8 cellular contexts compared by ENCODE assay signal in genomic region chr9:91714020-91714721, GRCh38.
DNase-seq lines count a peak whose midpoint lies in the region; ATAC-seq, FAIRE-seq and TF ChIP-seq lines count a peak whose summit lies in the region.

No MANE protein-coding gene starts in this region.

- FAIRE-seq in GM12878 (lab: Jason Lieb, UNC), result no peak

- H3K36me3 ChIP-seq in MM.1S (replicated peaks; ENCODE audit: insufficient read depth, low read length) (no peaks in the 10 kb centered on the region), GM12878 (ENCODE audit: control insufficient read depth in 2 of 2, insufficient read depth in 2 of 2, low read length in 1 of 2) (no peaks in the 10 kb centered on the region), suprapubic skin (no peaks in the 10 kb centered on the region)

- H3K4me2 ChIP-seq in MM.1S (ENCODE audit: low read depth, low read length), result peak overlapping the region; percentile 21; the same call in 1 of the 2 replicates
- peak overlapping the region; percentile 61 for H3K4me2 ChIP-seq in GM12878 (ENCODE audit: control insufficient read depth, insufficient read depth)

- DNase-seq in activated CD4-positive, alpha-beta T cell treated with anti-CD3 and anti-CD28 coated beads for 48 hours, result peak; percentile 38
- DNase-seq in activated CD4-positive, alpha-beta T cell treated with anti-CD3 and anti-CD28 coated beads, Interleukin-2, amount 50 U/mL, for 4 hours, result no peak
- peak; percentile 44 for DNase-seq in MM.1S
- DNase-seq in GM12878 (ENCODE audit: low read depth, low spot score), result no peak
- peak; percentile 40 for DNase-seq in iris pigment epithelial cell (ENCODE audit: low read depth)
- peak in 1 of 2 donors; percentile 68 for DNase-seq in suprapubic skin (ENCODE audit: low spot score in 2 of 2)
- DNase-seq in NCI-H146 treated with DMSO at 0.1 percent for 48 hours (lab: John Stamatoyannopoulos, UW; ENCODE audit: unreplicated experiment), result no peak

- 8% methylated on average over 30 of the region's 37 CpGs for WGBS in GM12878 (ENCODE audit: insufficient coverage, insufficient replicate concordance, low lambda C conversion rate, missing lambda C conversion rate)
- 10% methylated on average over 29 of the region's 37 CpGs for WGBS in suprapubic skin

- H2AFZ ChIP-seq in MM.1S (ENCODE audit: low read length), result no peak overlapping the region
- H2AFZ ChIP-seq in GM12878 (ENCODE audit: control insufficient read depth, low read depth, low read length), result peak overlapping the region; percentile 25; the same call in 1 of the 2 replicates

- ATAC-seq in GM12878, result peak; percentile 69
- ATAC-seq in HG02884 (IDR thresholded peaks at IDR 0.05; ENCODE audit: unreplicated experiment), result no peak

- CTCF ChIA-PET in GM12878 (lab: Yijun Ruan, JAX), result no interaction called here

- SMC1A ChIA-PET in GM12878 (lab: Charles Lee; ENCODE audit: uncharacterized antibody, unreplicated experiment), result no interaction called here

- H3K27ac ChIP-seq in MM.1S (ENCODE audit: low read length) (no peak overlapping the region), GM12878 (ENCODE audit: control insufficient read depth, insufficient read depth) (no peak overlapping the region), suprapubic skin (no peak overlapping the region)

- intact Hi-C loops in GM12878 (cut with micrococcal nuclease; ENCODE audit: unreplicated experiment), result no loop called here

- H3K4me3 ChIP-seq in MM.1S (ENCODE audit: low read length) (peak overlapping the region; percentile 46), GM12878 (peak overlapping the region; percentile 61; the same call in 1 of the 2 replicates), suprapubic skin (peak overlapping the region; percentile 42)

- no peaks in the 10 kb centered on the region for H3K4me1 ChIP-seq in MM.1S (ENCODE audit: low read length)
- peaks cover 15% of the 10 kb centered on the region for H3K4me1 ChIP-seq in GM12878 (ENCODE audit: control insufficient read depth, insufficient read depth, low read length)
- no peaks in the 10 kb centered on the region for H3K4me1 ChIP-seq in suprapubic skin

- peaks cover 5% of the 10 kb centered on the region; the same call in 1 of the 2 replicates for H3F3A ChIP-seq in MM.1S (ENCODE audit: insufficient read depth, low read length)

- BruUV-seq in GM12878 (replicated peaks; lab: Mats Ljungman, UMichigan), result TSS peak; percentile 94

- H3K79me2 ChIP-seq in MM.1S (ENCODE audit: low read length) (no peaks in the 10 kb centered on the region), GM12878 (ENCODE audit: control insufficient read depth, insufficient read depth, low read length) (no peaks in the 10 kb centered on the region)

- H3K9ac ChIP-seq in MM.1S (ENCODE audit: low read length), result no peak overlapping the region
- no peak overlapping the region for H3K9ac ChIP-seq in GM12878 (ENCODE audit: control insufficient read depth, insufficient read depth, low read length)

- TF ChIP-seq POLR2A in GM12878 (IDR thresholded peaks at IDR 0.05; ENCODE audit: low read depth, low read length) (no peak), suprapubic skin (IDR thresholded peaks at IDR 0.05) (no peak)

- TF ChIP-seq EP300 in GM12878 (IDR thresholded peaks at IDR 0.05; ENCODE audit: borderline replicate concordance in 1 of 2, control insufficient read depth in 1 of 2, low read depth in 2 of 2, low read length in 2 of 2) (no peak), suprapubic skin (IDR thresholded peaks at IDR 0.05) (no peak)

- in situ Hi-C loops in GM12878 (cut with MboI), result no loop called here

- POLR2A ChIA-PET in GM12878 (lab: Charles Lee), result no interaction called here

- TF ChIP-seq CTCF in MM.1S (IDR thresholded peaks at IDR 0.05; ENCODE audit: low read length) (no peak), GM12878 (IDR thresholded peaks at IDR 0.05 in 2 of 3, conservative IDR thresholded peaks at IDR 0.05 in 1 of 3; ENCODE audit: control insufficient read depth in 2 of 3, extremely low read depth in 1 of 3, insufficient read depth in 1 of 3, low read depth in 3 of 3, low read length in 3 of 3) (no peak), suprapubic skin (IDR thresholded peaks at IDR 0.05) (no peak)

- H4K20me1 ChIP-seq in MM.1S (ENCODE audit: insufficient read depth, low read length) (no peaks in the 10 kb centered on the region), GM12878 (ENCODE audit: control insufficient read depth, insufficient read depth) (no peaks in the 10 kb centered on the region)

- RAD21 ChIA-PET in GM12878 (lab: Charles Lee; ENCODE audit: unreplicated experiment), result no interaction called here

- TF ChIP-seq RAD21 in GM12878 (IDR thresholded peaks at IDR 0.05; ENCODE audit: insufficient read depth, low read depth, low read length), result no peak

- no peaks in the 10 kb centered on the region for H3K9me3 ChIP-seq in MM.1S (replicated peaks; ENCODE audit: insufficient read depth, low read length)
- peaks cover 2% of the 10 kb centered on the region; the same call in 2 of the 3 replicates for H3K9me3 ChIP-seq in GM12878 (replicated peaks; ENCODE audit: control insufficient read depth, insufficient read depth, low read length)
- H3K9me3 ChIP-seq in suprapubic skin, result no peaks in the 10 kb centered on the region

- H3K27me3 ChIP-seq in MM.1S (replicated peaks; ENCODE audit: insufficient read depth, low read length), result no peaks in the 10 kb centered on the region
- H3K27me3 ChIP-seq in GM12878 (replicated peaks in 1 of 2; ENCODE audit: control insufficient read depth in 2 of 2, insufficient read depth in 2 of 2, low read length in 1 of 2), result peaks cover 0 to 3% of the 10 kb centered on the region in 2 experiments; a peak in 1 of 4 replicates
- H3K27me3 ChIP-seq in suprapubic skin, result peaks cover 5% of the 10 kb centered on the region

- H3K9me2 ChIP-seq in MM.1S (replicated peaks; ENCODE audit: insufficient read depth, low read length), result no peaks in the 10 kb centered on the region

TF ChIP-seq in GM12878, 131 proteins besides CTCF, POLR2A, EP300 and RAD21:
- TF ChIP-seq SIX5 (IDR thresholded peaks at IDR 0.05; ENCODE audit: low read depth, low read length, severe bottlenecking) (no peak), NFYA (IDR thresholded peaks at IDR 0.05; ENCODE audit: borderline replicate concordance, low read depth, low read length) (no peak), MTA2 (IDR thresholded peaks at IDR 0.05; ENCODE audit: low read depth) (no peak), STAT1 (conservative IDR thresholded peaks at IDR 0.05) (no peak), ZNF384 (IDR thresholded peaks at IDR 0.05; ENCODE audit: borderline replicate concordance, low read depth, low read length) (peak; percentile 52), CBX5 (IDR thresholded peaks at IDR 0.05; ENCODE audit: low read depth) (no peak), CHD4 (IDR thresholded peaks at IDR 0.05) (no peak), TCF12 (IDR thresholded peaks at IDR 0.05; ENCODE audit: low read depth, low read length) (no peak)

Comparison
In these comparisons a context has a peak if more than half of its experiments do, and no peak if none do; other contexts are left out.
1. DNase-seq: peak in activated CD4-positive, alpha-beta T cell treated with anti-CD3 and anti-CD28 coated beads for 48 hours (single experiment), MM.1S (single experiment) and iris pigment epithelial cell (single experiment); none in activated CD4-positive, alpha-beta T cell treated with anti-CD3 and anti-CD28 coated beads, Interleukin-2, amount 50 U/mL, for 4 hours (0 of 2), GM12878 (single experiment) and NCI-H146 treated with DMSO at 0.1 percent for 48 hours (single experiment).
2. Peak in every context shown above with its lines, with median percentiles within 50 percentile points of each other: H3K4me3 ChIP-seq.